8 cellular contexts compared by ENCODE assay signal in the genomic region with DNA sequence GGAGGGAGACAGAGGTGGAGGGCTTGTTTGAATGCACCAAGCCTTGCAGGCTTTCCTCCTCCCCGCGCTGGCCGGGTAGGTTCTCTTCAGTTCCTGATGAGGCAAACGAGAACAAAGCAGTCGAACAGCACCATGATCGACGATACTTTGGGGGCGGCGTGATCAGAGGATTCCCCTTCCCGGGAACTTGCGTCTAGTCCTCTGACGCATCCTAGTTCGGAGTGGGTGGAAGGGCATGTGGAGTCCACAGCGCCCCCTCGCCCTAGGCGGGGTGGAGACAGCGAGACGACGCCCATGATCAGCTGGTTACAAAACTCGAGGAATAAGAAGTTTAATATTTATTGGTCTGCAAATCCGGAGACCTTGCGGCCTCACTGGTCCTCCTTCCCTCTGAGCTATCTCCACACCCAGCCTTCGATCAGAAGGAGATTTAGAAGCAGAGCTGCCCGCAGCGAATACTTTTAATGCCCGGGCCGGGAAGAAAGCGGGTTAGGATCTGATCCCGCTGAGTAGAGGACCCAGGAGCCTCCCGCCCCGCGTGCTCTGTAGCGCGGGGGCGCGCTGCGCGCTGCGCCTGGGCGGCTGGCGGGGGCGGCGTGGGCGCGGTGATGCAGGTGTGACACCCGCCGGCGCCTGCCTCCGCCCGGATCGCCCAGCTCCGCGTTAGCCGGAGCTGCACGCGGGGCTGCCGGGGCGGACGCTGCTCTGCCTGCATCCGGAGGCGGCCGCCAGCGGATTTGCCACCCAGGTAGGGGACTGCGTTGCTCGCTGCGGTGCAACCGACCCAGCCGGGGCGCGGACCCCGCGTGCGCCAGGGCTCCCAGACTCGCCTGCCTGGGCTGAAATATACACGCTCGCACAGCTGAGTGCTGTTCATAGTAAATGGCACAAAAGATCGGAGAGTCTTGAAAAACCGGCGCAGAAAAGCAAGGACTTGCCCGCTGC. TPM values are rescaled to one million over a fixed set of nuclear protein-coding genes. Genes with fewer than 3 reads are reported as not detected.
DNase-seq lines count a peak whose midpoint lies in the region; ATAC-seq and TF ChIP-seq lines count a peak whose summit lies in the region.

A gene with protein sequence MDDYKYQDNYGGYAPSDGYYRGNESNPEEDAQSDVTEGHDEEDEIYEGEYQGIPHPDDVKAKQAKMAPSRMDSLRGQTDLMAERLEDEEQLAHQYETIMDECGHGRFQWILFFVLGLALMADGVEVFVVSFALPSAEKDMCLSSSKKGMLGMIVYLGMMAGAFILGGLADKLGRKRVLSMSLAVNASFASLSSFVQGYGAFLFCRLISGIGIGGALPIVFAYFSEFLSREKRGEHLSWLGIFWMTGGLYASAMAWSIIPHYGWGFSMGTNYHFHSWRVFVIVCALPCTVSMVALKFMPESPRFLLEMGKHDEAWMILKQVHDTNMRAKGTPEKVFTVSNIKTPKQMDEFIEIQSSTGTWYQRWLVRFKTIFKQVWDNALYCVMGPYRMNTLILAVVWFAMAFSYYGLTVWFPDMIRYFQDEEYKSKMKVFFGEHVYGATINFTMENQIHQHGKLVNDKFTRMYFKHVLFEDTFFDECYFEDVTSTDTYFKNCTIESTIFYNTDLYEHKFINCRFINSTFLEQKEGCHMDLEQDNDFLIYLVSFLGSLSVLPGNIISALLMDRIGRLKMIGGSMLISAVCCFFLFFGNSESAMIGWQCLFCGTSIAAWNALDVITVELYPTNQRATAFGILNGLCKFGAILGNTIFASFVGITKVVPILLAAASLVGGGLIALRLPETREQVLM (plus strand): TSS at position 642 of the 945 bp plus-strand sequence. CDS start 126,007 bp downstream, outside the sequence.

- TF ChIP-seq CTCF in osteocyte (IDR thresholded peaks at IDR 0.05) (no peak), upper lobe of right lung (IDR thresholded peaks at IDR 0.05) (peak; percentile 23)

- peaks cover 14% of the 10 kb centered on the region for H3K4me1 ChIP-seq in upper lobe of right lung

- H3K9me3 Mint-ChIP-seq in osteocyte (ENCODE audit: unreplicated experiment) = no peaks in the 10 kb centered on the region

- H3K4me1 Mint-ChIP-seq in osteocyte (ENCODE audit: unreplicated experiment) = peaks cover 13% of the 10 kb centered on the region

- ATAC-seq in HG02588 (IDR thresholded peaks at IDR 0.05; ENCODE audit: unreplicated experiment) (peak; percentile 76), upper lobe of right lung (peak; percentile 56)

- intact Hi-C loops in upper lobe of right lung (cut with DNase I) = no loop called here

- no peaks in the 10 kb centered on the region for H3K36me3 Mint-ChIP-seq in osteocyte (ENCODE audit: unreplicated experiment)

- H3K27ac Mint-ChIP-seq in osteocyte (ENCODE audit: unreplicated experiment) = no peak within 1 kb of the TSS

- no peaks in the 10 kb centered on the region for H3K9me3 ChIP-seq in upper lobe of right lung

- peak within 1 kb of the TSS; percentile 53 for H3K4me3 ChIP-seq in upper lobe of right lung

- H3K27me3 ChIP-seq in upper lobe of right lung = peaks cover 71% of the 10 kb centered on the region

- no peaks in the 10 kb centered on the region for H3K36me3 ChIP-seq in upper lobe of right lung

- H3K27ac ChIP-seq in upper lobe of right lung = no peak within 1 kb of the TSS

- peaks cover 69% of the 10 kb centered on the region for H3K27me3 Mint-ChIP-seq in osteocyte (ENCODE audit: unreplicated experiment)

- peak within 1 kb of the TSS; percentile 70 for H3K4me3 Mint-ChIP-seq in osteocyte (ENCODE audit: unreplicated experiment)

- DNase-seq in ELR (ENCODE audit: low read depth) (peak; percentile 36), NCI-H82 treated with DMSO at 0.1 percent for 48 hours (lab: John Stamatoyannopoulos, UW; ENCODE audit: unreplicated experiment) (peak; percentile 7), activated gamma-delta T cell treated with Interleukin-2 at 50 U/mL for 16 hours (peak; percentile 26), glomerular endothelial cell (ENCODE audit: extremely low read depth, low read depth, low spot score) (no peak), osteocyte (ENCODE audit: extremely low spot score, unreplicated experiment) (no peak), upper lobe of right lung (no peak), OCI-M2 (lab: John Stamatoyannopoulos, UW; ENCODE audit: unreplicated experiment) (no peak)

RNA-seq across cellular contexts. Expression of the gene that starts here (rescaled TPM):
- total RNA-seq in glomerular endothelial cell = 9.9 and 28.6 TPM in 2 replicates
- total RNA-seq in osteocyte = not detected in 2 replicates
- total RNA-seq in upper lobe of right lung = 0.87 TPM

Comparison
In these comparisons a context has a peak if more than half of its experiments do, and no peak if none do; other contexts are left out.
1. Peak in ATAC-seq and H3K4me3 ChIP-seq in upper lobe of right lung; RNA of the gene not detected or under 1 TPM.
2. DNase-seq: peak in ELR (single experiment), NCI-H82 treated with DMSO at 0.1 percent for 48 hours (single experiment) and activated gamma-delta T cell treated with Interleukin-2 at 50 U/mL for 16 hours (single experiment); none in glomerular endothelial cell (single experiment), osteocyte (single experiment), upper lobe of right lung (single experiment) and OCI-M2 (single experiment).